Comparison of ENCODE assay signal across 8 cellular contexts in the genomic region with DNA sequence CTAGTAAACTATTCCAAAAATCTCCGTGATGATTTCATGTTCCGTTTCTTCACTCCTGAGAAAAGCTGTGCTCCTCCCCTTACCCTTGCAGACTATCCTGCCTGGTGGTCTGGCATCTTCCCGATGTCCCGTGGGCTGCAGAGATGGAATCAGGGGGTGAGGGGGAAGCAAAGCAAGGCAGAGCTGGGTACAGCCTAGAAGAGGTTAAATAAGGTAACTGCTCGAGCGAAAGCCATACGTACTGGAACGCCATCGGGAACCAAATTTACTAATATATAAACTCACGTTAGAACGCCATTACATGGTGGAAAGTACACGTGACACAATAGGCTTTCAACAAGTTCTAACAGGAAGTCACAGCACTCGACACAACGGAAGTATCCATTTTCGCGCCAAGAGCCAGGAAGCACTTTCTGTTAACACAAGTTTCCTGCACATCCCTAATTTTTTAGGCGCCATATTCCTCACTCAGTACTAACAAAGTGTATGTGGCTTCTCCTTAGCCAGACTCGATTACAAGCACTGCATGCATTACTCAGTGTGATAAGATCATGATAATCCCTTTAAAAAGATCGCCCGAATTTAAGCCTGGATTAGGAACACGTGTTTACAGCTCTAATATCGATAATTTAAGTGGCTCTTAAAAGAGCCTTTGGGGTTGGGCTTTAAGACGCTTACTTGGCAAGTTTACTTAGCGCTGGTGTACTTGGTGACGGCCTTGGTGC.
A peak's percentile ranks its signal among the peaks of the same experiment; 100 is the strongest.
DNase-seq lines count a peak whose midpoint lies in the region; TF ChIP-seq lines count a peak whose summit lies in the region.

No MANE protein-coding gene starts in this region.

- peak; percentile 32 for DNase-seq in NCI-H1694 treated with DMSO at 0.1 percent for 48 hours (lab: John Stamatoyannopoulos, UW)
- no peak for DNase-seq in NCI-H1694 (lab: John Stamatoyannopoulos, UW)
- peak; percentile 97 for DNase-seq in OCI-M1 (lab: John Stamatoyannopoulos, UW)
- DNase-seq in activated T-cell treated with anti-CD3 and anti-CD28 coated beads, Interleukin-2, amount 50 U/mL, for 48 hours = peak; percentile 74 to 76
- peak; percentile 94 for DNase-seq in fibroblast of peridontal ligament (ENCODE audit: extremely low read depth)
- peak; percentile 28 for DNase-seq in nephron progenitor cell
- peak; percentile 80 for DNase-seq in transverse colon

- H4K20me1 ChIP-seq in KMS-11 (ENCODE audit: insufficient read depth) = no peaks in the 10 kb centered on the region

- intact Hi-C loops in transverse colon (cut with DNase I; ENCODE audit: low total_unique reads) = no loop called here

- no peak overlapping the region for H3K27ac Mint-ChIP-seq in nephron progenitor cell

- H3K9ac ChIP-seq in KMS-11 = peak overlapping the region; percentile 100

- no peak for TF ChIP-seq EP300 in transverse colon (IDR thresholded peaks at IDR 0.05; ENCODE audit: low read depth)

- H3K27me3 Mint-ChIP-seq in nephron progenitor cell (ENCODE audit: low read depth, poor library complexity) = no peaks in the 10 kb centered on the region

- peak overlapping the region; percentile 67 for H3K4me2 ChIP-seq in KMS-11

- H3K4me3 ChIP-seq in KMS-11 (IDR thresholded peaks at IDR 0.05; ENCODE audit: insufficient read depth, low read depth, low read length) (no peak overlapping the region), transverse colon (peak overlapping the region; percentile 45 to 57 (median 50))

- WGBS in transverse colon (ENCODE audit: low coverage in 1 of 2), 2 donors = 0% methylated on average over 18 to 25 of the region's 25 CpGs

- H3K36me3 ChIP-seq in KMS-11 (ENCODE audit: insufficient read depth) = peaks cover 10% of the 10 kb centered on the region; the same call in 1 of the 2 replicates
- no peaks in the 10 kb centered on the region for H3K36me3 ChIP-seq in transverse colon

- H3K4me1 ChIP-seq in KMS-11 (ENCODE audit: low read depth, poor library complexity, severe bottlenecking) (peaks cover 28% of the 10 kb centered on the region), transverse colon (peaks cover 7 to 45% (median 15%) of the 10 kb centered on the region in 4 donors)

- peaks cover 57% of the 10 kb centered on the region for H3K79me2 ChIP-seq in KMS-11 (ENCODE audit: insufficient read depth, low read depth)

- in situ Hi-C loops in transverse colon (cut with MboI; ENCODE audit: low pct_ligation_motif_present in 1 of 4, low pct_unique_long_range_greater_than_20kb in 1 of 4, low sequenced_read_pairs in 3 of 4) = loop anchor here in 3 of 4 donors (25.0 kb wide), 7 partner anchors 809 to 1109 kb away; a partner anchor contains a TSS

- no peak overlapping the region for H2AFZ ChIP-seq in KMS-11 (ENCODE audit: low read depth)

- H3K4me3 Mint-ChIP-seq in nephron progenitor cell = no peak overlapping the region

- no peaks in the 10 kb centered on the region for H3K9me3 Mint-ChIP-seq in nephron progenitor cell

- H3K4me1 Mint-ChIP-seq in nephron progenitor cell = peaks cover 26% of the 10 kb centered on the region

- H3K27me3 ChIP-seq in KMS-11 (ENCODE audit: insufficient read depth, low read depth) = no peaks in the 10 kb centered on the region
- no peaks in the 10 kb centered on the region for H3K27me3 ChIP-seq in transverse colon

- TF ChIP-seq CTCF in KMS-11 (conservative IDR thresholded peaks at IDR 0.05; ENCODE audit: low read depth, low read length) (no peak), nephron progenitor cell (IDR thresholded peaks at IDR 0.05) (no peak), transverse colon (IDR thresholded peaks at IDR 0.05) (no peak)

- TF ChIP-seq POLR2A in transverse colon (IDR thresholded peaks at IDR 0.05) = peak; percentile 17

- H3K9me3 ChIP-seq in transverse colon = no peaks in the 10 kb centered on the region

- H3K27ac ChIP-seq in KMS-11 = peak overlapping the region; percentile 96
- peak overlapping the region; percentile 93 to 98 (median 96) for H3K27ac ChIP-seq in transverse colon

- H3K36me3 Mint-ChIP-seq in nephron progenitor cell (ENCODE audit: low read depth) = no peaks in the 10 kb centered on the region
